ENCODE assay signal across 11 cellular contexts in the genomic region with DNA sequence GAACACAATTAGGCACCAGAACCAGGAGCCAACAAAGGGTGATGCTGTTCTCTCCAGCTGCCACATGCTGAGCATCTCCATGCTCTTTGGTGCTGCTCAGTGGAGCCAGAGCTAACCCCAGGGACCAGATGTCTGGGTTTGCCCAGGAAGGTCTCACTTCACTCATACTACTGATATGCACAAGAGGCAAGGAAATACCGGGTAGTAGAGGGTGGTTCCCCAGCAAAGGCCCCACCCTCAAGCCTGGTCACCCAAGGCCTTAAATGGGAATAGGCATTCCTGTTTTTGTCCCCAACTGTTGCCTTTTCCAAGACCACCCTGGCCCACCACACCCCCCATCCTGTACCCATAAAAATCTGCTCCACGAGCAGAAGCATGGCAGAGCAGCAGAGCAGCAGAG.
DNase-seq lines count a peak whose midpoint lies in the region; ATAC-seq lines count a peak whose summit lies in the region.
"Had no signal": no experiment of that assay in that cellular context is flagged by ENCODE, and none has a peak within 500 bp of the region (broad histone marks: within the 10 kb centered on the region; RNA-seq: fewer than 3 reads in every experiment).

No MANE protein-coding gene starts in this region.

- no peaks in the 10 kb centered on the region; the same call in 1 of the 2 replicates for H3K27me3 ChIP-seq in H7 (ENCODE audit: control insufficient read depth, insufficient read depth, low read length)
- H3K27me3 ChIP-seq: body of pancreas had no signal

- H3K27ac Mint-ChIP-seq in activated CD8-positive, alpha-beta memory T cell treated with anti-CD3 and anti-CD28 coated beads, Interleukin-2, amount 10 ng/mL, durations not matched to agents 7 days and 5 days: peak overlapping the region; percentile 84
- H3K27ac Mint-ChIP-seq in stimulated activated memory B cell treated with anti-CD40 and anti-IgM and Interleukin-4, amounts not matched to agents 10 μg/mL and 1 μg/mL and 100 μg/mL, for 72 hours: peak overlapping the region; percentile 82

- H3K4me1 Mint-ChIP-seq in activated CD8-positive, alpha-beta memory T cell treated with anti-CD3 and anti-CD28 coated beads, Interleukin-2, amount 10 ng/mL, durations not matched to agents 7 days and 5 days: peaks cover 66% of the 10 kb centered on the region
- H3K4me1 Mint-ChIP-seq in stimulated activated memory B cell treated with anti-CD40 and anti-IgM and Interleukin-4, amounts not matched to agents 10 μg/mL and 1 μg/mL and 100 μg/mL, for 72 hours: peaks cover 62% of the 10 kb centered on the region

- no peaks in the 10 kb centered on the region for H3K27me3 Mint-ChIP-seq in activated CD8-positive, alpha-beta memory T cell treated with anti-CD3 and anti-CD28 coated beads, Interleukin-2, amount 10 ng/mL, durations not matched to agents 7 days and 5 days
- H3K27me3 Mint-ChIP-seq in stimulated activated memory B cell treated with anti-CD40 and anti-IgM and Interleukin-4, amounts not matched to agents 10 μg/mL and 1 μg/mL and 100 μg/mL, for 72 hours: no peaks in the 10 kb centered on the region

- no peaks in the 10 kb centered on the region for H3K9me3 Mint-ChIP-seq in activated CD8-positive, alpha-beta memory T cell treated with anti-CD3 and anti-CD28 coated beads, Interleukin-2, amount 10 ng/mL, durations not matched to agents 7 days and 5 days (ENCODE audit: low read depth)
- no peaks in the 10 kb centered on the region for H3K9me3 Mint-ChIP-seq in stimulated activated memory B cell treated with anti-CD40 and anti-IgM and Interleukin-4, amounts not matched to agents 10 μg/mL and 1 μg/mL and 100 μg/mL, for 72 hours

- no peak overlapping the region for H3K4me3 ChIP-seq in H7 (ENCODE audit: insufficient read depth, low read depth, low read length)
- H3K4me3 ChIP-seq: A549, body of pancreas had no signal

- H3K36me3 ChIP-seq in H7 (replicated peaks; ENCODE audit: control insufficient read depth, insufficient read depth, low read length): no peaks in the 10 kb centered on the region

- H3K36me3 Mint-ChIP-seq in activated CD8-positive, alpha-beta memory T cell treated with anti-CD3 and anti-CD28 coated beads, Interleukin-2, amount 10 ng/mL, durations not matched to agents 7 days and 5 days: peaks cover 45% of the 10 kb centered on the region
- no peaks in the 10 kb centered on the region for H3K36me3 Mint-ChIP-seq in stimulated activated memory B cell treated with anti-CD40 and anti-IgM and Interleukin-4, amounts not matched to agents 10 μg/mL and 1 μg/mL and 100 μg/mL, for 72 hours

- H3K4me3 Mint-ChIP-seq in activated CD8-positive, alpha-beta memory T cell treated with anti-CD3 and anti-CD28 coated beads, Interleukin-2, amount 10 ng/mL, durations not matched to agents 7 days and 5 days: peak overlapping the region; percentile 29
- peak overlapping the region; percentile 42 for H3K4me3 Mint-ChIP-seq in stimulated activated memory B cell treated with anti-CD40 and anti-IgM and Interleukin-4, amounts not matched to agents 10 μg/mL and 1 μg/mL and 100 μg/mL, for 72 hours

- intact Hi-C loops in left colon (cut with DNase I, micrococcal nuclease): no loop called here

- CTCF ChIA-PET in activated CD8-positive, alpha-beta memory T cell treated with anti-CD3 and anti-CD28 coated beads, Interleukin-2, amount 10 ng/mL, durations not matched to agents 7 days and 5 days (lab: Charles Lee): interaction anchor here (1.1 to 1.9 kb wide), 3 partner anchors 16 to 22 kb away, joined by 3 to 7 read pairs (median 3); no protein-coding TSS in a partner anchor

- peak; percentile 53 for DNase-seq in activated CD8-positive, alpha-beta memory T cell treated with anti-CD3 and anti-CD28 coated beads, Interleukin-2, amount 10 ng/mL, durations not matched to agents 7 days and 5 days
- DNase-seq in activated CD8-positive, alpha-beta memory T cell treated with anti-CD3 and anti-CD28 coated beads, Interleukin-2, amount 50 U/mL, for 48 hours: no peak
- DNase-seq in left colon (no peak), H7 (no peak), NCI-H748 (lab: John Stamatoyannopoulos, UW; ENCODE audit: unreplicated experiment) (no peak)
- DNase-seq: activated CD8-positive, alpha-beta memory T cell treated with anti-CD3 and anti-CD28 coated beads, Interleukin-2, amount 50 U/mL, for 4 hours; body of pancreas had no signal

- ATAC-seq in activated CD8-positive, alpha-beta memory T cell treated with anti-CD3 and anti-CD28 coated beads, Interleukin-2, amount 10 ng/mL, durations not matched to agents 7 days and 5 days: peak; percentile 79
- ATAC-seq in GM21447 (IDR thresholded peaks at IDR 0.05; ENCODE audit: unreplicated experiment) (peak; percentile 55), HG03565 (IDR thresholded peaks at IDR 0.05; ENCODE audit: unreplicated experiment) (peak; percentile 37), left colon (no peak)
- peak; percentile 88 for ATAC-seq in stimulated activated memory B cell treated with anti-CD40 and anti-IgM and Interleukin-4, amounts not matched to agents 10 μg/mL and 1 μg/mL and 100 μg/mL, for 72 hours
- ATAC-seq: A549, body of pancreas had no signal
